13 cellular contexts compared by ENCODE assay signal in the genomic region with DNA sequence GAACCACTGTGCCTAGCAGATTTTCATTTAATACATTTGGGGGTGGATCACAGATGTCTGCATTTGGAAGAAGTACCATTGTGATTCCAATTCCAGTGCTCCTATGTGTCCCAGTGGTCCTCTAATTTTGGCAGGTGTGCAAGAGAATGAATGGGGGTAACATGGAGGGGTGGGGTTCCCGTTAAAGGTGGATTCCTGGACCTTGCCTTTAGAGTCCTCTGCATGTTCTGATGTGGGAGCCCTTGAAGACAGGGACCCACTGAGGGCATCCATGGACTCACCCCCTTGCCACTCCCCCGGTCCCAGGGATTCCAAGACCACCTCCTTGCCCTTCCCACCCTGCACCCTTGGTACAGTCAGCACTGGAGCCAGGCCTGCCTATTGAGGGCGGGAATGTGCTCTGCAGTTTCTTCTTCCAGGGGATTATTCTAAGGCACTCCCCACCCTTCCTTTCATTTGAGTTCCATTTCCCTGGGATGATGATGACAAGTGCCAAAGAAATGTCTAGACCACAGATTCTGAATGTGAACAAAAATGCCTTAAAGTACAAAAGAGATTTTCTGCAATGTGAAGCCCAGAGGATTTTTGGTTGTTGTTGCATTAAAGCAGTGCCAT.
DNase-seq lines count a peak whose midpoint lies in the region; ATAC-seq and TF ChIP-seq lines count a peak whose summit lies in the region.
"Had no signal": no experiment of that assay in that cellular context is flagged by ENCODE, and none has a peak within 500 bp of the region (broad histone marks: within the 10 kb centered on the region; RNA-seq: fewer than 3 reads in every experiment).

No MANE protein-coding gene starts in this region.

- H3K4me3 Mint-ChIP-seq in GM23338 (no peak overlapping the region), osteocyte (ENCODE audit: unreplicated experiment) (no peak overlapping the region), T-helper 17 cell (no peak overlapping the region)
- H3K4me3 Mint-ChIP-seq: CD4-positive, alpha-beta T cell had no signal

- no peaks in the 10 kb centered on the region for H3K36me3 ChIP-seq in GM23338 (ENCODE audit: insufficient read depth)

- H3K27me3 ChIP-seq in GM23338 (ENCODE audit: insufficient read depth) = no peaks in the 10 kb centered on the region

- H3F3A ChIP-seq in GM23338 (replicated peaks; ENCODE audit: low read depth) = no peaks in the 10 kb centered on the region

- H3K9me3 Mint-ChIP-seq in GM23338 (no peaks in the 10 kb centered on the region; the same call in 2 of the 3 replicates), osteocyte (ENCODE audit: unreplicated experiment) (no peaks in the 10 kb centered on the region)

- no peak for ATAC-seq in GM23338
- no peak for ATAC-seq in T-helper 17 cell

- H3K4me3 ChIP-seq in GM23338 = no peak overlapping the region

- peaks cover 15% of the 10 kb centered on the region for H3K9me2 ChIP-seq in GM23338 (ENCODE audit: insufficient read depth)

- H3K4me1 Mint-ChIP-seq in GM23338 (peaks cover 9% of the 10 kb centered on the region), osteocyte (ENCODE audit: unreplicated experiment) (peaks cover 42% of the 10 kb centered on the region), T-helper 17 cell (no peaks in the 10 kb centered on the region)

- H4K20me1 ChIP-seq in GM23338 (replicated peaks; ENCODE audit: insufficient read depth) = no peaks in the 10 kb centered on the region

- no peaks in the 10 kb centered on the region for H3K9me3 ChIP-seq in T-helper 17 cell (ENCODE audit: control insufficient read depth, low read length, poor library complexity, severe bottlenecking)

- TF ChIP-seq CTCF in GM23338 (conservative IDR thresholded peaks at IDR 0.05; ENCODE audit: low read depth in 2 of 2) (no peak), osteocyte (IDR thresholded peaks at IDR 0.05) (no peak)

- no peak overlapping the region for H2AFZ ChIP-seq in GM23338

- no peak overlapping the region for H3K27ac Mint-ChIP-seq in GM23338
- H3K27ac Mint-ChIP-seq in osteocyte (ENCODE audit: unreplicated experiment) = no peak overlapping the region
- no peak overlapping the region for H3K27ac Mint-ChIP-seq in T-helper 17 cell
- H3K27ac Mint-ChIP-seq: CD4-positive, alpha-beta T cell had no signal

- H3K36me3 Mint-ChIP-seq in GM23338 (ENCODE audit: low read depth) (no peaks in the 10 kb centered on the region), osteocyte (ENCODE audit: unreplicated experiment) (no peaks in the 10 kb centered on the region), T-helper 17 cell (ENCODE audit: low read depth) (no peaks in the 10 kb centered on the region)

- no peaks in the 10 kb centered on the region for H3K27me3 Mint-ChIP-seq in GM23338 (ENCODE audit: insufficient read depth, low read depth, poor library complexity)
- H3K27me3 Mint-ChIP-seq in osteocyte (ENCODE audit: unreplicated experiment) = peaks cover 5% of the 10 kb centered on the region
- H3K27me3 Mint-ChIP-seq in T-helper 17 cell = peaks cover 12% of the 10 kb centered on the region

- H3K4me2 ChIP-seq in GM23338 = no peak overlapping the region

- H3K27ac ChIP-seq in GM23338 (ENCODE audit: low read depth) = no peak overlapping the region
- H3K27ac ChIP-seq: C4-2B had no signal

- H3K79me2 ChIP-seq in GM23338 (replicated peaks; ENCODE audit: insufficient read depth) = no peaks in the 10 kb centered on the region

- no peaks in the 10 kb centered on the region for H3K4me1 ChIP-seq in GM23338 (ENCODE audit: insufficient read depth)

- DNase-seq in GM23338 (ENCODE audit: low spot score) (no peak), astrocyte of the hippocampus (ENCODE audit: low read depth, low spot score) (peak; percentile 76), osteocyte (ENCODE audit: extremely low spot score, unreplicated experiment) (peak; percentile 72), DMS 273 treated with DMSO at 0.1 percent for 48 hours (lab: John Stamatoyannopoulos, UW) (no peak), T-helper 17 cell (no peak), UCSD-AML1 (lab: John Stamatoyannopoulos, UW; ENCODE audit: unreplicated experiment) (no peak), mesenteric fat pad (ENCODE audit: low spot score) (no peak)
- DNase-seq: AML-193; CD4-positive, alpha-beta T cell; DMS79 treated with DMSO at 0.1 percent for 48 hours; HCEC 1CT; KG1 had no signal

TF ChIP-seq in GM23338, 12 proteins besides CTCF, POLR2A, EP300 and RAD21:
- no peak for TF ChIP-seq JUNB (IDR thresholded peaks at IDR 0.05; ENCODE audit: unreplicated experiment)
- TF ChIP-seq POLR2AphosphoS5 (IDR thresholded peaks at IDR 0.05; ENCODE audit: low read depth) = no peak
- TF ChIP-seq ETS1 (IDR thresholded peaks at IDR 0.05) = no peak
- TF ChIP-seq, protein P1, sequence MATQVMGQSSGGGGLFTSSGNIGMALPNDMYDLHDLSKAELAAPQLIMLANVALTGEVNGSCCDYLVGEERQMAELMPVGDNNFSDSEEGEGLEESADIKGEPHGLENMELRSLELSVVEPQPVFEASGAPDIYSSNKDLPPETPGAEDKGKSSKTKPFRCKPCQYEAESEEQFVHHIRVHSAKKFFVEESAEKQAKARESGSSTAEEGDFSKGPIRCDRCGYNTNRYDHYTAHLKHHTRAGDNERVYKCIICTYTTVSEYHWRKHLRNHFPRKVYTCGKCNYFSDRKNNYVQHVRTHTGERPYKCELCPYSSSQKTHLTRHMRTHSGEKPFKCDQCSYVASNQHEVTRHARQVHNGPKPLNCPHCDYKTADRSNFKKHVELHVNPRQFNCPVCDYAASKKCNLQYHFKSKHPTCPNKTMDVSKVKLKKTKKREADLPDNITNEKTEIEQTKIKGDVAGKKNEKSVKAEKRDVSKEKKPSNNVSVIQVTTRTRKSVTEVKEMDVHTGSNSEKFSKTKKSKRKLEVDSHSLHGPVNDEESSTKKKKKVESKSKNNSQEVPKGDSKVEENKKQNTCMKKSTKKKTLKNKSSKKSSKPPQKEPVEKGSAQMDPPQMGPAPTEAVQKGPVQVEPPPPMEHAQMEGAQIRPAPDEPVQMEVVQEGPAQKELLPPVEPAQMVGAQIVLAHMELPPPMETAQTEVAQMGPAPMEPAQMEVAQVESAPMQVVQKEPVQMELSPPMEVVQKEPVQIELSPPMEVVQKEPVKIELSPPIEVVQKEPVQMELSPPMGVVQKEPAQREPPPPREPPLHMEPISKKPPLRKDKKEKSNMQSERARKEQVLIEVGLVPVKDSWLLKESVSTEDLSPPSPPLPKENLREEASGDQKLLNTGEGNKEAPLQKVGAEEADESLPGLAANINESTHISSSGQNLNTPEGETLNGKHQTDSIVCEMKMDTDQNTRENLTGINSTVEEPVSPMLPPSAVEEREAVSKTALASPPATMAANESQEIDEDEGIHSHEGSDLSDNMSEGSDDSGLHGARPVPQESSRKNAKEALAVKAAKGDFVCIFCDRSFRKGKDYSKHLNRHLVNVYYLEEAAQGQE (IDR thresholded peaks at IDR 0.05; ENCODE audit: unreplicated experiment) = no peak
- TF ChIP-seq ZNF114 (CRISPR knock-in tag; IDR thresholded peaks at IDR 0.05) = no peak
- peak; percentile 72 for TF ChIP-seq ZNF331 (CRISPR knock-in tag; IDR thresholded peaks at IDR 0.05; ENCODE audit: low read depth)
- no peak for TF ChIP-seq STAT1 (IDR thresholded peaks at IDR 0.05; ENCODE audit: unreplicated experiment)
- no peak for TF ChIP-seq CREB1 (CRISPR knock-in tag; IDR thresholded peaks at IDR 0.05; ENCODE audit: low read depth)

Comparison
In these comparisons a context has a peak if more than half of its experiments do, and no peak if none do; other contexts are left out.
1. DNase-seq: peak in astrocyte of the hippocampus (single experiment) and osteocyte (single experiment); none in GM23338 (single experiment), DMS 273 treated with DMSO at 0.1 percent for 48 hours (single experiment), T-helper 17 cell (0 of 3), UCSD-AML1 (single experiment) and mesenteric fat pad (single experiment).